In genomic region chr12:75878382-75878720, GRCh38 we compare ENCODE assay signal across 11 cellular contexts.
DNase-seq lines count a peak whose midpoint lies in the region; TF ChIP-seq lines count a peak whose summit lies in the region.
"Had no signal": no experiment of that assay in that cellular context is flagged by ENCODE, and none has a peak within 500 bp of the region (broad histone marks: within the 10 kb centered on the region; RNA-seq: fewer than 3 reads in every experiment).

No MANE protein-coding gene starts in this region.

- H3K36me3 Mint-ChIP-seq in type B pancreatic cell: no peaks in the 10 kb centered on the region

- H3K4me1 ChIP-seq in endocrine pancreas (ENCODE audit: control insufficient read depth, insufficient read depth, low read length) (no peaks in the 10 kb centered on the region), mesenchymal stem cell (ENCODE audit: control insufficient read depth, insufficient read depth, low read depth, low read length) (peaks cover 2% of the 10 kb centered on the region), spleen (no peaks in the 10 kb centered on the region)

- H3K14ac ChIP-seq in mesenchymal stem cell (ENCODE audit: low read length in 2 of 2): no peak overlapping the region

- WGBS in mesenchymal stem cell: 35% methylated on average over 3 of the region's 5 CpGs
- 72 to 79% (median 75%) methylated on average over 5 of the region's 5 CpGs for WGBS in spleen, 5 donors

- no peak for TF ChIP-seq POLR2A in spleen (IDR thresholded peaks at IDR 0.05)

- H3K4me3 ChIP-seq in endocrine pancreas (ENCODE audit: control insufficient read depth, insufficient read depth, low read length): peak overlapping the region; percentile 48
- no peak overlapping the region for H3K4me3 ChIP-seq in mesenchymal stem cell (ENCODE audit: insufficient read depth in 1 of 2, low read depth in 1 of 2, low read length in 2 of 2)
- H3K4me3 ChIP-seq in spleen: no peak overlapping the region

- peak overlapping the region in 1 of 2 experiments; percentile 72 for H2BK12ac ChIP-seq in mesenchymal stem cell (ENCODE audit: low read length in 2 of 2)

- no peak overlapping the region for H4K91ac ChIP-seq in mesenchymal stem cell (ENCODE audit: low read length)

- H3K27me3 ChIP-seq in endocrine pancreas (ENCODE audit: control insufficient read depth, insufficient read depth, low read length) (no peaks in the 10 kb centered on the region), mesenchymal stem cell (ENCODE audit: control insufficient read depth in 1 of 2, insufficient read depth in 1 of 2, low read length in 2 of 2) (no peaks in the 10 kb centered on the region), spleen (replicated peaks in 1 of 7) (no peaks in the 10 kb centered on the region)

- DNase-seq in DMS 273 (lab: John Stamatoyannopoulos, UW; ENCODE audit: unreplicated experiment) (peak; percentile 11), DMS 273 treated with DMSO at 0.1 percent for 48 hours (lab: John Stamatoyannopoulos, UW) (no peak), mesenchymal stem cell (peak; percentile 92), type B pancreatic cell (ENCODE audit: extremely low spot score, unreplicated experiment) (no peak), spleen (no peak), activated gamma-delta T cell (lab: John Stamatoyannopoulos, UW) (no peak), NCI-H748 (lab: John Stamatoyannopoulos, UW; ENCODE audit: unreplicated experiment) (no peak)
- DNase-seq: erythroblast, substantia nigra had no signal

- H2BK120ac ChIP-seq in mesenchymal stem cell (ENCODE audit: low read depth, low read length): peak overlapping the region; percentile 79

- no peaks in the 10 kb centered on the region for H3K27me3 Mint-ChIP-seq in type B pancreatic cell

- no peak overlapping the region for H2BK5ac ChIP-seq in mesenchymal stem cell (ENCODE audit: low read depth, low read length, poor library complexity, severe bottlenecking)

- H3K4me3 Mint-ChIP-seq in type B pancreatic cell: peak overlapping the region; percentile 50

- no peak overlapping the region for H2BK15ac ChIP-seq in mesenchymal stem cell (ENCODE audit: low read depth, poor library complexity, severe bottlenecking)

- H3K4me2 ChIP-seq in mesenchymal stem cell (ENCODE audit: low read length, poor library complexity, severe bottlenecking): peak overlapping the region; percentile 57

- H3K9me3 Mint-ChIP-seq in type B pancreatic cell: no peaks in the 10 kb centered on the region

- H3K27ac ChIP-seq in mesenchymal stem cell (ENCODE audit: low read length, poor library complexity, severe bottlenecking) (peak overlapping the region; percentile 90), spleen (no peak overlapping the region)
- H3K27ac ChIP-seq: 22Rv1 had no signal

- no peak overlapping the region for H2AK5ac ChIP-seq in mesenchymal stem cell (ENCODE audit: low read length, severe bottlenecking)

- peaks cover 26% of the 10 kb centered on the region for H3K4me1 Mint-ChIP-seq in type B pancreatic cell (ENCODE audit: unreplicated experiment)

- intact Hi-C loops in spleen (cut with DNase I; ENCODE audit: low total_unique reads): no loop called here

- H3K18ac ChIP-seq in mesenchymal stem cell (ENCODE audit: low read depth in 1 of 2, low read length in 2 of 2): peak overlapping the region in 1 of 2 experiments; percentile 12

- H3K36me3 ChIP-seq in endocrine pancreas (ENCODE audit: control insufficient read depth, insufficient read depth, low read length) (no peaks in the 10 kb centered on the region), mesenchymal stem cell (ENCODE audit: control insufficient read depth in 1 of 2, insufficient read depth in 2 of 2, low read depth in 1 of 2, low read length in 2 of 2) (no peaks in the 10 kb centered on the region), spleen (no peaks in the 10 kb centered on the region)

- TF ChIP-seq CTCF in type B pancreatic cell (conservative IDR thresholded peaks at IDR 0.05): no peak
- TF ChIP-seq CTCF in spleen (IDR thresholded peaks at IDR 0.05 in 8 of 11, conservative IDR thresholded peaks at IDR 0.05 in 3 of 11): no peak

- H3K4ac ChIP-seq in mesenchymal stem cell (ENCODE audit: low read depth in 1 of 2, low read length in 2 of 2): no peak overlapping the region

- H2AFZ ChIP-seq in mesenchymal stem cell (ENCODE audit: low read depth, low read length): no peak overlapping the region

- peak overlapping the region; percentile 19 for H4K8ac ChIP-seq in mesenchymal stem cell (ENCODE audit: low read length)

- H3K9me3 ChIP-seq in endocrine pancreas (ENCODE audit: control insufficient read depth, low read length): no peaks in the 10 kb centered on the region
- no peaks in the 10 kb centered on the region for H3K9me3 ChIP-seq in mesenchymal stem cell (ENCODE audit: control insufficient read depth, low read length)
- no peaks in the 10 kb centered on the region for H3K9me3 ChIP-seq in spleen

- no peak overlapping the region for H3K23ac ChIP-seq in mesenchymal stem cell (ENCODE audit: low read length in 2 of 2)

- H3K9ac ChIP-seq in endocrine pancreas (ENCODE audit: control insufficient read depth, insufficient read depth, low read length) (no peak overlapping the region), mesenchymal stem cell (ENCODE audit: low read length) (peak overlapping the region; percentile 88)

- H3K27ac Mint-ChIP-seq in type B pancreatic cell: peak overlapping the region; percentile 90

- H3K79me1 ChIP-seq in mesenchymal stem cell (replicated peaks; ENCODE audit: low read length, poor library complexity, severe bottlenecking): no peaks in the 10 kb centered on the region

Comparison
In these comparisons a context has a peak if more than half of its experiments do, and no peak if none do; other contexts are left out.
1. DNase-seq: peak in DMS 273 (single experiment) and mesenchymal stem cell (single experiment); none in DMS 273 treated with DMSO at 0.1 percent for 48 hours (single experiment), type B pancreatic cell (single experiment), spleen (single experiment), activated gamma-delta T cell (single experiment) and NCI-H748 (single experiment).